Comparison of ENCODE assay signal across 14 cellular contexts in genomic region chr2:3185256-3185655, GRCh38.
DNase-seq lines count a peak whose midpoint lies in the region; ATAC-seq and TF ChIP-seq lines count a peak whose summit lies in the region.
"Had no signal": no experiment of that assay in that cellular context is flagged by ENCODE, and none has a peak within 500 bp of the region (broad histone marks: within the 10 kb centered on the region; RNA-seq: fewer than 3 reads in every experiment).

No MANE protein-coding gene starts in this region.

- no peak for TF ChIP-seq CTCF in HFFc6 (IDR thresholded peaks at IDR 0.05)
- TF ChIP-seq CTCF in lower lobe of right lung (IDR thresholded peaks at IDR 0.05) = no peak
- no peak for TF ChIP-seq CTCF in spleen (IDR thresholded peaks at IDR 0.05 in 8 of 11, conservative IDR thresholded peaks at IDR 0.05 in 3 of 11)

- no peak for ATAC-seq in lower lobe of right lung
- ATAC-seq: CD8-positive, alpha-beta T cell had no signal

- intact Hi-C loops in lower lobe of right lung (cut with DNase I) (no loop called here), spleen (cut with DNase I; ENCODE audit: low total_unique reads) (no loop called here)

- no peak for DNase-seq in activated naive CD4-positive, alpha-beta T cell treated with anti-CD3 and anti-CD28 coated beads, Interleukin-2, amount 50 U/mL, for 16 hours
- DNase-seq in HFFc6 = no peak
- DNase-seq in lower lobe of right lung = peak; percentile 18
- peak; percentile 58 for DNase-seq in spleen
- DNase-seq in T1000 (lab: John Stamatoyannopoulos, UW) = no peak
- no peak for DNase-seq in KG1 (lab: John Stamatoyannopoulos, UW)
- DNase-seq: Calu3; CD8-positive, alpha-beta T cell; DMS79 treated with DMSO at 0.1 percent for 48 hours; GF-D8; H9 had no signal

- H3K27ac Mint-ChIP-seq in activated naive CD4-positive, alpha-beta T cell treated with anti-CD3 and anti-CD28 coated beads, Interleukin-2, amount 50 U/mL, for 24 hours = peak overlapping the region; percentile 35
- peak overlapping the region; percentile 11; the same call in 1 of the 2 replicates for H3K27ac Mint-ChIP-seq in HFFc6
- H3K27ac Mint-ChIP-seq: B cell; CD8-positive, alpha-beta T cell had no signal

- no peak overlapping the region for H3K27ac ChIP-seq in lower lobe of right lung
- no peak overlapping the region for H3K27ac ChIP-seq in spleen
- H3K27ac ChIP-seq: BLaER1 treated with 17β-estradiol and CSF1 and Interleukin-3, amounts not matched to agents 10 nM and 100 nM had no signal

- no peaks in the 10 kb centered on the region for H3K4me1 ChIP-seq in lower lobe of right lung
- peaks cover 0 to 11% (median 0%) of the 10 kb centered on the region in 6 donors for H3K4me1 ChIP-seq in spleen

- TF ChIP-seq POLR2A in spleen (IDR thresholded peaks at IDR 0.05) = no peak

- H3K4me3 Mint-ChIP-seq in activated naive CD4-positive, alpha-beta T cell treated with anti-CD3 and anti-CD28 coated beads, Interleukin-2, amount 50 U/mL, for 24 hours = no peak overlapping the region
- no peak overlapping the region for H3K4me3 Mint-ChIP-seq in HFFc6
- H3K4me3 Mint-ChIP-seq: B cell; CD8-positive, alpha-beta T cell; H9 had no signal

- no peaks in the 10 kb centered on the region for H3K9me3 Mint-ChIP-seq in activated naive CD4-positive, alpha-beta T cell treated with anti-CD3 and anti-CD28 coated beads, Interleukin-2, amount 50 U/mL, for 24 hours
- peaks cover 9% of the 10 kb centered on the region for H3K9me3 Mint-ChIP-seq in HFFc6
- H3K9me3 Mint-ChIP-seq: CD8-positive, alpha-beta T cell had no signal

- peaks cover 2% of the 10 kb centered on the region for H3K36me3 Mint-ChIP-seq in activated naive CD4-positive, alpha-beta T cell treated with anti-CD3 and anti-CD28 coated beads, Interleukin-2, amount 50 U/mL, for 24 hours
- peaks cover 26% of the 10 kb centered on the region for H3K36me3 Mint-ChIP-seq in HFFc6 (ENCODE audit: low read depth)

- no peaks in the 10 kb centered on the region for H3K9me3 ChIP-seq in lower lobe of right lung
- H3K9me3 ChIP-seq in spleen = no peaks in the 10 kb centered on the region
- H3K9me3 ChIP-seq: BLaER1 treated with 17β-estradiol and CSF1 and Interleukin-3, amounts not matched to agents 10 nM and 100 nM had no signal

- 91 to 96% (median 95%) methylated on average over 15 of the region's 15 CpGs for WGBS in spleen, 5 donors

- H3K4me1 Mint-ChIP-seq in activated naive CD4-positive, alpha-beta T cell treated with anti-CD3 and anti-CD28 coated beads, Interleukin-2, amount 50 U/mL, for 24 hours = no peaks in the 10 kb centered on the region
- no peaks in the 10 kb centered on the region for H3K4me1 Mint-ChIP-seq in HFFc6 (ENCODE audit: low read depth)
- H3K4me1 Mint-ChIP-seq: B cell, H9 had no signal

- no peak overlapping the region for H3K4me3 ChIP-seq in lower lobe of right lung
- H3K4me3 ChIP-seq in spleen = no peak overlapping the region
- H3K4me3 ChIP-seq: BLaER1 treated with 17β-estradiol and CSF1 and Interleukin-3, amounts not matched to agents 10 nM and 100 nM had no signal

- no peaks in the 10 kb centered on the region for H3K27me3 Mint-ChIP-seq in activated naive CD4-positive, alpha-beta T cell treated with anti-CD3 and anti-CD28 coated beads, Interleukin-2, amount 50 U/mL, for 24 hours
- peaks cover 3% of the 10 kb centered on the region for H3K27me3 Mint-ChIP-seq in HFFc6 (ENCODE audit: insufficient read depth)
- H3K27me3 Mint-ChIP-seq: B cell had no signal

- peaks cover 16% of the 10 kb centered on the region for H3K36me3 ChIP-seq in lower lobe of right lung
- H3K36me3 ChIP-seq in spleen = peaks cover 0 to 68% (median 16%) of the 10 kb centered on the region in 6 donors

- H3K27me3 ChIP-seq in lower lobe of right lung (ENCODE audit: low read depth) (no peaks in the 10 kb centered on the region), spleen (replicated peaks in 1 of 7) (no peaks in the 10 kb centered on the region)
- H3K27me3 ChIP-seq: BLaER1 treated with 17β-estradiol and CSF1 and Interleukin-3, amounts not matched to agents 10 nM and 100 nM had no signal

Comparison
In these comparisons a context has a peak if more than half of its experiments do, and no peak if none do; other contexts are left out.
1. DNase-seq: peak in lower lobe of right lung (single experiment) and spleen (single experiment); none in activated naive CD4-positive, alpha-beta T cell treated with anti-CD3 and anti-CD28 coated beads, Interleukin-2, amount 50 U/mL, for 16 hours (single experiment), HFFc6 (single experiment), T1000 (single experiment) and KG1 (single experiment).